In the genomic region with DNA sequence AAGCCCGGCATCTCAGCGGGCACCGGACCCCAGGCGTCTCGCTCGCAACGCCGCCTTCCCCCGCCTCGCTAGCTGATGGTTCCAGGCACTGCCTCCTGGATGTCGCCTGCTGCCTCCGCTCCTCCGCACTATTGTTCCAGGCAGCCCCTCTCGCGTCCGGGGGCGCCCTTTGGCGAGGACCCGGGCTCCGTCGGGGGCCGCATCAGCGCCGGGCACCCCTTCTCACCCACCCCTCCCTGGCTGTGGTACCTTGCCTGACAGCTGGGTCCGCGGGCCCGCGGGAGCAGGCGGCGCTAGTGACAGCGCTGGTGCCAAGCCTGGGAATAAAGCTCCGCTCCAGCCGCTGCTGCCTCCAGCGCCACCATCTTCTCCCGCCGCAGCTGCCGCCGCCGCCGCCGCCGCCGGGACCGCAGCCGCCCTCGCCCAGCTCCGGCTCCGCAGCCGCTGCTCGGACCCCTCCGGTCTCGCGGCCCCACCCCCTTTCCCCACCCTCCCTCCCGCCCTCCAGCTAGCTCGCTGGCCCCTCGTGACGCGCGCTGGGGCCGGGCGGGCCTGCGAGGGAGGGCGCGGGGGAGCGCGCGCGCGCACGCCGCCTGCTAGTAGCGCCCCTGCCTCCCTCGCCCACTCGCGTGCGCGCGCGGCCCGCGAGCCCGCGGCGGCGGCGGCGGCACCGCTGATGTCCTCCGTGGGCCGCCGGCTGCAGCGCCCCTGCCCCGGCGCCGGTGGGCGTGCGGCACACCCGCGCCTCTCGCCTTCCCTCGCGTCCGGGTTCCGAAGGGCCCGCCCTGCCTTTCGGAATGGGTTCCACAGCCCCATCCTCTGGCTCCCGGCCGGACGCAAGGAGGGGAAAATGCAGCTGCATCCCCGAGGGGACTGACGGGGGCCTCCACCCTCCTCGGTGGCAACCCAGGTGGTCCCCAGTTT, we compare ENCODE assay signal across 1 cellular context.
TF ChIP-seq lines count a peak whose summit lies in the region.

A gene (minus strand): TSS at position 468 of the 924 bp plus-strand sequence.

TF ChIP-seq in H1, 55 proteins besides CTCF, POLR2A, EP300 and RAD21:
- TF ChIP-seq PHF8 (conservative IDR thresholded peaks at IDR 0.05; ENCODE audit: low read depth, low read length): no peak
- TF ChIP-seq SP1 (IDR thresholded peaks at IDR 0.05; ENCODE audit: low read depth, low read length): no peak
- no peak for TF ChIP-seq SRF (IDR thresholded peaks at IDR 0.05; ENCODE audit: low read depth, low read length)
- no peak for TF ChIP-seq POLR2AphosphoS5 (IDR thresholded peaks at IDR 0.05; ENCODE audit: low read depth, low read length)
- no peak for TF ChIP-seq MAFK (IDR thresholded peaks at IDR 0.05; ENCODE audit: low read depth, low read length)
- no peak for TF ChIP-seq NANOG (IDR thresholded peaks at IDR 0.05; ENCODE audit: insufficient read depth, low read depth, low read length, poor library complexity, severe bottlenecking)
- no peak for TF ChIP-seq KDM5A (IDR thresholded peaks at IDR 0.05; ENCODE audit: low read length)
- peak; percentile 77 for TF ChIP-seq KDM4A (IDR thresholded peaks at IDR 0.05; ENCODE audit: low read depth, low read length, severe bottlenecking)
- TF ChIP-seq SUZ12 (IDR thresholded peaks at IDR 0.05; ENCODE audit: low read length): no peak
- 0 out of 2 replicates have a peak, but pooled peaks have one; percentile 23 for TF ChIP-seq RBBP5 (IDR thresholded peaks at IDR 0.05; ENCODE audit: borderline replicate concordance, low read depth, low read length)
- TF ChIP-seq SP2 (IDR thresholded peaks at IDR 0.05; ENCODE audit: low read length): no peak
- no peak for TF ChIP-seq JUND (IDR thresholded peaks at IDR 0.05; ENCODE audit: low read length)
- no peak for TF ChIP-seq TAF7 (optimal IDR thresholded peaks at IDR 0.05; ENCODE audit: borderline replicate concordance, low read depth, low read length)
- TF ChIP-seq CHD2 (IDR thresholded peaks at IDR 0.05; ENCODE audit: low read length): no peak
- no peak for TF ChIP-seq SAP30 (IDR thresholded peaks at IDR 0.05; ENCODE audit: insufficient read depth, insufficient replicate concordance, low read length)
- no peak for TF ChIP-seq RXRA (IDR thresholded peaks at IDR 0.05; ENCODE audit: insufficient read depth, low read depth, low read length)
- no peak for TF ChIP-seq TBP (IDR thresholded peaks at IDR 0.05; ENCODE audit: low read depth, low read length)
- no peak for TF ChIP-seq YY1 (IDR thresholded peaks at IDR 0.05; ENCODE audit: low read depth, low read length)
- no peak for TF ChIP-seq EGR1 (IDR thresholded peaks at IDR 0.05; ENCODE audit: borderline replicate concordance, low read depth, low read length)
- TF ChIP-seq NRF1 (IDR thresholded peaks at IDR 0.05; ENCODE audit: low read depth, low read length): no peak
- no peak for TF ChIP-seq TAF1 (IDR thresholded peaks at IDR 0.05; ENCODE audit: low read depth, low read length)
- peak; percentile 44 for TF ChIP-seq ASH2L (IDR thresholded peaks at IDR 0.05; ENCODE audit: low read length)
- TF ChIP-seq SIRT6 (IDR thresholded peaks at IDR 0.05; ENCODE audit: low read length): no peak
- TF ChIP-seq CHD1 (IDR thresholded peaks at IDR 0.05; ENCODE audit: low read depth, low read length): no peak
- TF ChIP-seq, protein P1, sequence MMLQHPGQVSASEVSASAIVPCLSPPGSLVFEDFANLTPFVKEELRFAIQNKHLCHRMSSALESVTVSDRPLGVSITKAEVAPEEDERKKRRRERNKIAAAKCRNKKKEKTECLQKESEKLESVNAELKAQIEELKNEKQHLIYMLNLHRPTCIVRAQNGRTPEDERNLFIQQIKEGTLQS (IDR thresholded peaks at IDR 0.05; ENCODE audit: insufficient read depth, low read depth, low read length): no peak
- no peak for TF ChIP-seq BRCA1 (IDR thresholded peaks at IDR 0.05; ENCODE audit: low read depth, low read length)
- TF ChIP-seq CBX5 (IDR thresholded peaks at IDR 0.05; ENCODE audit: low read depth, low read length): no peak
- peak in 1 of 2 experiments; percentile 54; a peak in 1 of 4 replicates for TF ChIP-seq SIN3A (conservative IDR thresholded peaks at IDR 0.05 in 1 of 2, IDR thresholded peaks at IDR 0.05 in 1 of 2; ENCODE audit: low read depth in 1 of 2, low read length in 2 of 2)
- TF ChIP-seq HDAC2 (IDR thresholded peaks at IDR 0.05; ENCODE audit: borderline replicate concordance in 1 of 2, low read depth in 2 of 2, low read length in 2 of 2): peak in 1 of 2 experiments; percentile 35; a peak in 1 of 4 replicates
- TF ChIP-seq KDM1A (IDR thresholded peaks at IDR 0.05; ENCODE audit: borderline replicate concordance, low read length): no peak
- no peak for TF ChIP-seq RFX5 (IDR thresholded peaks at IDR 0.05; ENCODE audit: borderline replicate concordance, low read depth, low read length)
- TF ChIP-seq, protein P2, sequence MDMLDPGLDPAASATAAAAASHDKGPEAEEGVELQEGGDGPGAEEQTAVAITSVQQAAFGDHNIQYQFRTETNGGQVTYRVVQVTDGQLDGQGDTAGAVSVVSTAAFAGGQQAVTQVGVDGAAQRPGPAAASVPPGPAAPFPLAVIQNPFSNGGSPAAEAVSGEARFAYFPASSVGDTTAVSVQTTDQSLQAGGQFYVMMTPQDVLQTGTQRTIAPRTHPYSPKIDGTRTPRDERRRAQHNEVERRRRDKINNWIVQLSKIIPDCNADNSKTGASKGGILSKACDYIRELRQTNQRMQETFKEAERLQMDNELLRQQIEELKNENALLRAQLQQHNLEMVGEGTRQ (IDR thresholded peaks at IDR 0.05; ENCODE audit: low read length): no peak
- TF ChIP-seq CBX8 (IDR thresholded peaks at IDR 0.05; ENCODE audit: borderline replicate concordance, low read depth, low read length): no peak
- TF ChIP-seq BACH1 (IDR thresholded peaks at IDR 0.05; ENCODE audit: low read length): peak; percentile 15; the same call in 1 of the 2 replicates
- TF ChIP-seq, protein P3, sequence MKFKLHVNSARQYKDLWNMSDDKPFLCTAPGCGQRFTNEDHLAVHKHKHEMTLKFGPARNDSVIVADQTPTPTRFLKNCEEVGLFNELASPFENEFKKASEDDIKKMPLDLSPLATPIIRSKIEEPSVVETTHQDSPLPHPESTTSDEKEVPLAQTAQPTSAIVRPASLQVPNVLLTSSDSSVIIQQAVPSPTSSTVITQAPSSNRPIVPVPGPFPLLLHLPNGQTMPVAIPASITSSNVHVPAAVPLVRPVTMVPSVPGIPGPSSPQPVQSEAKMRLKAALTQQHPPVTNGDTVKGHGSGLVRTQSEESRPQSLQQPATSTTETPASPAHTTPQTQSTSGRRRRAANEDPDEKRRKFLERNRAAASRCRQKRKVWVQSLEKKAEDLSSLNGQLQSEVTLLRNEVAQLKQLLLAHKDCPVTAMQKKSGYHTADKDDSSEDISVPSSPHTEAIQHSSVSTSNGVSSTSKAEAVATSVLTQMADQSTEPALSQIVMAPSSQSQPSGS (IDR thresholded peaks at IDR 0.05; ENCODE audit: low read length): no peak
- no peak for TF ChIP-seq HDAC6 (IDR thresholded peaks at IDR 0.05; ENCODE audit: low read depth, low read length)
